Comparison of ENCODE assay signal across 19 cellular contexts in the genomic region with DNA sequence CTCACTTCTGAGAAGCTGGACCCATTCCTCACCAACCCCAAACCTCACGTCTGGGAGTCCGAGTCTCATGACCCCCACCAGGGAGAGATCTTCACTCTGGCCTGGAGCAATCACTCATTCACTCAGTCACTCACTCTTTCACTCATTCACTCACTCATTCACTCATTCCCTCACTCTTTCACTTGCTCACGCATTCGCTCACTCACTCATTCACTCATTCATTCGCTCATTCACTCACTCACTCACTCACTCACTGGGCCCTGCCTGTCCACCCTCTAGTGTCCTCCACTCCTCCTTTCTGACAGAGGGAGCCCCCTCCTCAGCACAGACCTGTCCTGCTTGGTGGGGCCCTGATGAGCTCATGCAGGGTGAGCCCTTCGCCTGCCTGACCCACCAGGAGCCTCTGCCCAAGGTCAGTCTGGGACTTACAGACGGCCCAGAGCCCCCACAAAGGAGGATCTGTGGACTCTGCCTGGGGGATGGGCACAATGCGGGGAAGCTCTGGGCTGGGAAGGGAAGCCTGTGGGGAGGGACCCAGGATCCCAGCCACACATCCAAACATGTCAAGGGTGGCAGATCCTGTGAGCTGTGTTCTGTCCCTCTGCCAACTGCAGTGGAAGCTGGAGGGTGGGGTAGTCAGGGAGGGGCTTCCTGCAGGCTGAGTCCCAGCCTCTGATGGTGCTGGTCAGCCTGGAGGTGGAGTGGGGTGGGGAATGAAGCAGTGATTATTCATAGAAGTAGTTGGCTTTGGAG. TPM values are rescaled to one million over a fixed set of nuclear protein-coding genes. Genes with fewer than 3 reads are reported as not detected.
A peak's percentile ranks its signal among the peaks of the same experiment; 100 is the strongest.
DNase-seq lines count a peak whose midpoint lies in the region; ATAC-seq and TF ChIP-seq lines count a peak whose summit lies in the region.
"Had no signal": no experiment of that assay in that cellular context is flagged by ENCODE, and none has a peak within 500 bp of the region (broad histone marks: within the 10 kb centered on the region; RNA-seq: fewer than 3 reads in every experiment).

No MANE protein-coding gene starts in this region.

- no peak for ATAC-seq in natural killer cell treated with Interleukin-12 subunit alpha and Interleukin-12 subunit beta and Interleukin-15 and Interleukin-18, amount 100 ng/mL, for 72 hours
- ATAC-seq in natural killer cell (no peak), left ventricle myocardium superior (peak; percentile 75), GM19455 (IDR thresholded peaks at IDR 0.05; ENCODE audit: unreplicated experiment) (no peak)
- ATAC-seq: SK-N-SH treated with all-trans-retinoic acid at 6 μM for 48 hours had no signal

- no peak overlapping the region for H3K27ac Mint-ChIP-seq in natural killer cell treated with Interleukin-12 subunit alpha and Interleukin-12 subunit beta and Interleukin-15 and Interleukin-18, amount 100 ng/mL, for 72 hours
- H3K27ac Mint-ChIP-seq in natural killer cell = no peak overlapping the region
- H3K27ac Mint-ChIP-seq in chondrocyte (ENCODE audit: unreplicated experiment) = no peak overlapping the region
- H3K27ac Mint-ChIP-seq: CD4-positive, alpha-beta T cell had no signal

- H3K4me3 ChIP-seq in adrenal gland = no peak overlapping the region
- H3K4me3 ChIP-seq: Peyer's patch, SJCRH30 had no signal

- peaks cover 0 to 5% of the 10 kb centered on the region in 2 donors for H3K4me1 Mint-ChIP-seq in natural killer cell treated with Interleukin-12 subunit alpha and Interleukin-12 subunit beta and Interleukin-15 and Interleukin-18, amount 100 ng/mL, for 72 hours (ENCODE audit: low read depth in 2 of 2)
- H3K4me1 Mint-ChIP-seq in natural killer cell (peaks cover 0 to 8% of the 10 kb centered on the region in 2 donors), chondrocyte (ENCODE audit: low read depth) (no peaks in the 10 kb centered on the region)

- H3K9me3 ChIP-seq in adrenal gland (replicated peaks in 1 of 3) = no peaks in the 10 kb centered on the region
- H3K9me3 ChIP-seq: Peyer's patch, SJCRH30 had no signal

- no peak overlapping the region for H3K4me3 Mint-ChIP-seq in natural killer cell treated with Interleukin-12 subunit alpha and Interleukin-12 subunit beta and Interleukin-15 and Interleukin-18, amount 100 ng/mL, for 72 hours
- H3K4me3 Mint-ChIP-seq in natural killer cell (no peak overlapping the region), chondrocyte (ENCODE audit: unreplicated experiment) (no peak overlapping the region)
- H3K4me3 Mint-ChIP-seq: CD4-positive, alpha-beta T cell had no signal

- H3K9me3 Mint-ChIP-seq in natural killer cell treated with Interleukin-12 subunit alpha and Interleukin-12 subunit beta and Interleukin-15 and Interleukin-18, amount 100 ng/mL, for 72 hours = no peaks in the 10 kb centered on the region
- H3K9me3 Mint-ChIP-seq in natural killer cell = no peaks in the 10 kb centered on the region
- H3K9me3 Mint-ChIP-seq in chondrocyte (ENCODE audit: low read depth) = no peaks in the 10 kb centered on the region
- H3K9me3 Mint-ChIP-seq: CD4-positive, alpha-beta T cell had no signal

- no peaks in the 10 kb centered on the region for H3K36me3 Mint-ChIP-seq in natural killer cell treated with Interleukin-12 subunit alpha and Interleukin-12 subunit beta and Interleukin-15 and Interleukin-18, amount 100 ng/mL, for 72 hours
- no peaks in the 10 kb centered on the region for H3K36me3 Mint-ChIP-seq in natural killer cell
- H3K36me3 Mint-ChIP-seq in chondrocyte (ENCODE audit: low read depth) = peaks cover 3% of the 10 kb centered on the region

- H3K27me3 ChIP-seq in adrenal gland = no peaks in the 10 kb centered on the region
- H3K27me3 ChIP-seq: Peyer's patch, SJCRH30 had no signal

- peak; percentile 44 for DNase-seq in natural killer cell treated with Interleukin-12 subunit alpha and Interleukin-12 subunit beta and Interleukin-15 and Interleukin-18, amount 100 ng/mL, for 72 hours (ENCODE audit: low spot score)
- DNase-seq in natural killer cell (no peak), chondrocyte (ENCODE audit: low spot score) (peak; percentile 52), left ventricle myocardium superior (peak; percentile 40), adrenal gland (no peak)
- no peak for DNase-seq in NK-92 treated with Interleukin-12 subunit alpha and Interleukin-12 subunit beta, amount 100 ng/mL, for 24 hours (lab: John Stamatoyannopoulos, UW)
- DNase-seq: CD4-positive, alpha-beta T cell; HCEC 1CT; IMR-90; MM.1S; NCI-H2029; NCI-H446 treated with DMSO at 0.1 percent for 48 hours; NCI-H526; Peyer's patch; SJCRH30 had no signal

- no peaks in the 10 kb centered on the region for H3K4me1 ChIP-seq in adrenal gland (replicated peaks in 1 of 2)
- H3K4me1 ChIP-seq: Peyer's patch, SJCRH30 had no signal

- H3K36me3 ChIP-seq in adrenal gland (replicated peaks in 1 of 2) = no peaks in the 10 kb centered on the region
- H3K36me3 ChIP-seq: Peyer's patch had no signal

- no peak overlapping the region for H3K27ac ChIP-seq in adrenal gland
- H3K27ac ChIP-seq: KMS-11, Peyer's patch, SJCRH30 had no signal

- TF ChIP-seq POLR2A in adrenal gland (IDR thresholded peaks at IDR 0.05) = no peak

- TF ChIP-seq CTCF in natural killer cell (IDR thresholded peaks at IDR 0.05) (no peak), chondrocyte (IDR thresholded peaks at IDR 0.05) (no peak), adrenal gland (IDR thresholded peaks at IDR 0.05) (no peak)

- WGBS in adrenal gland, 4 donors = 67 to 76% (median 70%) methylated on average over 5 to 8 of the region's 8 CpGs

- peaks cover 4 to 16% of the 10 kb centered on the region in 2 donors for H3K27me3 Mint-ChIP-seq in natural killer cell treated with Interleukin-12 subunit alpha and Interleukin-12 subunit beta and Interleukin-15 and Interleukin-18, amount 100 ng/mL, for 72 hours
- H3K27me3 Mint-ChIP-seq in natural killer cell (ENCODE audit: low read depth in 2 of 2) (no peaks in the 10 kb centered on the region), chondrocyte (ENCODE audit: low read depth) (peaks cover 14% of the 10 kb centered on the region)

- intact Hi-C loops in natural killer cell (cut with micrococcal nuclease) (no loop called here), left ventricle myocardium superior (cut with micrococcal nuclease) (no loop called here), adrenal gland (cut with DNase I) (no loop called here)

RNA-seq across cellular contexts. Expression of a gene that starts 18.5 kb away (rescaled TPM):
- total RNA-seq in natural killer cell treated with Interleukin-12 subunit alpha and Interleukin-12 subunit beta and Interleukin-15 and Interleukin-18, amount 100 ng/mL, for 72 hours = not detected
- total RNA-seq in natural killer cell = not detected
- 8.9 to 22.2 TPM (median 9.5 TPM) in 3 replicates for total RNA-seq in chondrocyte
- total RNA-seq in left ventricle myocardium superior = 1.2 TPM
- total RNA-seq in adrenal gland = 1 to 10 TPM in 7 of 8 donors, under 1 TPM in 1; 0.79 to 4.9 (median 4.0) TPM
- 1 to 10 TPM in 2 of 3 donors, under 1 TPM in 1; 0.53 to 6.4 (median 4.0) TPM for polyA plus RNA-seq in adrenal gland
- total RNA-seq: CD4-positive, alpha-beta T cell; OCI-LY7 had no signal

RNA-seq across cellular contexts. Expression of a gene that starts 30.8 kb away (rescaled TPM):
- total RNA-seq in natural killer cell treated with Interleukin-12 subunit alpha and Interleukin-12 subunit beta and Interleukin-15 and Interleukin-18, amount 100 ng/mL, for 72 hours = not detected
- total RNA-seq in natural killer cell (not detected), chondrocyte (0.15 to 1.2 TPM (median 0.44 TPM) in 3 replicates), left ventricle myocardium superior (not detected), adrenal gland (under 1 TPM in 1 of 8 donors, not detected in 7; 0.08 TPM)
- polyA plus RNA-seq in adrenal gland = under 1 TPM in 2 of 3 donors, not detected in 1; 0.03 to 0.08 TPM
- total RNA-seq: CD4-positive, alpha-beta T cell; OCI-LY7; Peyer's patch had no signal

Comparison
In these comparisons a context has a peak if more than half of its experiments do, and no peak if none do; other contexts are left out.
1. DNase-seq: peak in natural killer cell treated with Interleukin-12 subunit alpha and Interleukin-12 subunit beta and Interleukin-15 and Interleukin-18, amount 100 ng/mL, for 72 hours (single experiment), chondrocyte (single experiment) and left ventricle myocardium superior (single experiment); none in natural killer cell (single experiment), adrenal gland (0 of 7) and NK-92 treated with Interleukin-12 subunit alpha and Interleukin-12 subunit beta, amount 100 ng/mL, for 24 hours (single experiment).